Comparison of ENCODE assay signal across 15 cellular contexts in genomic region chr6:44261581-44261980, GRCh38. TPM values are rescaled to one million over a fixed set of nuclear protein-coding genes. Genes with fewer than 3 reads are reported as not detected.
DNase-seq lines count a peak whose midpoint lies in the region; TF ChIP-seq lines count a peak whose summit lies in the region.
"Had no signal": no experiment of that assay in that cellular context is flagged by ENCODE, and none has a peak within 500 bp of the region (broad histone marks: within the 10 kb centered on the region; RNA-seq: fewer than 3 reads in every experiment).

No MANE protein-coding gene starts in this region.

- no peak overlapping the region for H2AFZ ChIP-seq in OCI-LY3 (ENCODE audit: low read depth, low read length)

- H3K4me1 ChIP-seq in OCI-LY3 (ENCODE audit: low read length), result peaks cover 66% of the 10 kb centered on the region

- H3K9me3 Mint-ChIP-seq in neural crest cell, result no peaks in the 10 kb centered on the region
- H3K9me3 Mint-ChIP-seq: natural killer cell; T-helper 2 cell treated with Interferon-gamma antibody and Interleukin-4, amounts not matched to agents 5 μg/mL and 100 μg/mL, for 36 hours had no signal

- peak overlapping the region; percentile 84 for H3K4me3 ChIP-seq in OCI-LY3 (ENCODE audit: low read length)

- no peak overlapping the region for H3K27ac Mint-ChIP-seq in neural crest cell (ENCODE audit: unreplicated experiment)

- H3K27ac ChIP-seq in OCI-LY3 (ENCODE audit: low read length), result peak overlapping the region; percentile 94

- peaks cover 4% of the 10 kb centered on the region for H3K36me3 Mint-ChIP-seq in neural crest cell (ENCODE audit: low read depth)
- H3K36me3 Mint-ChIP-seq: natural killer cell had no signal

- peaks cover 48% of the 10 kb centered on the region for H3K4me1 Mint-ChIP-seq in neural crest cell

- no peaks in the 10 kb centered on the region for H3K9me3 ChIP-seq in OCI-LY3 (ENCODE audit: insufficient read depth, low read length)

- peak overlapping the region; percentile 99 for H3K9ac ChIP-seq in OCI-LY3 (ENCODE audit: low read length)

- H3K36me3 ChIP-seq in OCI-LY3 (replicated peaks; ENCODE audit: low read depth, low read length), result peaks cover 68% of the 10 kb centered on the region

- peak overlapping the region; percentile 99 for H3K4me2 ChIP-seq in OCI-LY3 (ENCODE audit: low read length)

- peaks cover 23% of the 10 kb centered on the region for H4K20me1 ChIP-seq in OCI-LY3 (ENCODE audit: insufficient read depth, low read length)

- peaks cover 7% of the 10 kb centered on the region for H3K27me3 Mint-ChIP-seq in neural crest cell (ENCODE audit: low read depth)

- H3K4me3 Mint-ChIP-seq in neural crest cell, result peak overlapping the region; percentile 96

- no peaks in the 10 kb centered on the region for H3K27me3 ChIP-seq in OCI-LY3 (ENCODE audit: low read depth, low read length)

- in situ Hi-C loops in ACHN (cut with HindIII; ENCODE audit: low pct_ligation_motif_present, low pct_unique_long_range_greater_than_20kb, low sequenced_read_pairs), result no loop called here

- peaks cover 78% of the 10 kb centered on the region for H3K79me2 ChIP-seq in OCI-LY3 (ENCODE audit: low read length)

- DNase-seq in NCI-H82 (lab: John Stamatoyannopoulos, UW) (peak; percentile 68), NCI-H82 treated with DMSO at 0.1 percent for 48 hours (lab: John Stamatoyannopoulos, UW; ENCODE audit: unreplicated experiment) (no peak), neural crest cell (ENCODE audit: low read depth, low spot score) (no peak), ACHN (no peak), T-helper 1 cell (no peak)
- DNase-seq: 8988T; activated CD4-positive, CD25-positive, alpha-beta regulatory T cell treated with anti-CD3 and anti-CD28 coated beads, Interleukin-2, amount 50 U/mL, for 72 hours; activated naive CD4-positive, alpha-beta T cell treated with anti-CD3 and anti-CD28 coated beads, Interleukin-2, amount 50 U/mL, for 16 hours; head of caudate nucleus; mammary epithelial cell; natural killer cell; NCI-H187 treated with DMSO at 0.1 percent for 48 hours; SHP77 treated with DMSO at 0.1 percent for 48 hours had no signal

- TF ChIP-seq CTCF in OCI-LY3 (IDR thresholded peaks at IDR 0.05; ENCODE audit: low read depth, low read length), result no peak
- no peak for TF ChIP-seq CTCF in neural crest cell (conservative IDR thresholded peaks at IDR 0.05)

RNA-seq across cellular contexts. Expression of gene NFKBIE, which starts 3.8 kb away (rescaled TPM):
- total RNA-seq in neural crest cell, result 16.1 and 20.2 TPM in 2 replicates

RNA-seq across cellular contexts. Expression of gene SLC35B2, which starts 4.3 kb away (rescaled TPM):
- total RNA-seq in neural crest cell, result 70.5 and 77.7 TPM in 2 replicates

RNA-seq across cellular contexts. Expression of gene TMEM151B, which starts 8.7 kb away (rescaled TPM):
- total RNA-seq in neural crest cell, result 19.0 and 21.2 TPM in 2 replicates
- total RNA-seq: mammary epithelial cell, natural killer cell had no signal

RNA-seq across cellular contexts. Expression of gene HSP90AB1, which starts 14.7 kb away (rescaled TPM):
- total RNA-seq in neural crest cell, result 1,508 and 1,541 TPM in 2 replicates

RNA-seq across cellular contexts. Expression of gene SLC29A1, which starts 38.2 kb away (rescaled TPM):
- total RNA-seq in neural crest cell, result 54.8 and 55.0 TPM in 2 replicates
